In the genomic region with DNA sequence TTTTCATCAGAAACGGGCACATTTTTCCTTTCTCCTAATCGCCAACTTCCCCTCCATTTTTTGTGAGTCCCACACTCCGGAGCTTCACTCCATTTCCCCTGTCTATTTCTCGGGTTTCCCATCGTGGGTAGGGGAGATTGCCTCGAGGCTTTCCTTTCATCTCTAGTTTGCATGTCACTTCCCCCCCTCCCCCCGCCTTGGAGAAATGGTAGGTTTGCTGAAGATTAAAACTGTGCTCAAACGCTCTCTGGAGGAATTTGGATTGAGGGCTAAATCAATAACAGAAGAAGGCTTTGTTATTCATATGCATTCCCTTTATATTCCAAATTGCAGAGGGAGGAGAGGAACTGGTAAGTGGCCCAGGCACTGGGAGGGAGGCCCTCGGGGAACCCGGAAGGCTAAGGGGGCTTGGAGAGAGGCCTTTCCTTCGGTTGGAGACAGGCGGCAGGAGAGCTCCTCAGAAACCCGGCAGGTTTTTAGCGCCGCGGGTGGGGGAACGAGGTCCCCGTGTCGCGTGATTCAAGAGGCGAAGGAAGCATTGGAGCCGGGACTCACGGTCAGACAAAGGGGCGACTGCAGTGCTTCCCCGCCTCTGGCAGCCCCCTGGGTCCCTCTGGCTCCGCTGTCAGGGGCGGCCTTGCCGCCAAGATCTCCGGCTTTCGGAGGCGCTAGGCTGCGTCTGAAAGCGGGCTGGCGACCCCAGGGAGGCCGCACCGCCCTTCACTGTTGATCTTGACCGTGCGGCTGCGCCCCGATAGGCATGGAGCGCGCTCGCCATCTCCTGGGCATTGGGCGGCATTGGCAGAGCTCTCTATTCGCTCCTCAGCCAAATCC, we compare ENCODE assay signal across 1 cellular context.
TF ChIP-seq lines count a peak whose summit lies in the region.

No MANE protein-coding gene starts in this region.

TF ChIP-seq in HepG2, 621 proteins besides CTCF, POLR2A, EP300 and RAD21 (continued from another document and continues in another):
- TF ChIP-seq ZNF709 (CRISPR knock-in tag; IDR thresholded peaks at IDR 0.05) (peak; percentile 26; the same call in 1 of the 2 replicates), SP2 (CRISPR knock-in tag; IDR thresholded peaks at IDR 0.05) (no peak), ZFY (CRISPR knock-in tag; IDR thresholded peaks at IDR 0.05) (no peak; the same call in 1 of the 2 replicates), HNF4A (CRISPR knock-in tag; IDR thresholded peaks at IDR 0.05) (no peak), FOXJ3 (CRISPR knock-in tag; IDR thresholded peaks at IDR 0.05; ENCODE audit: borderline replicate concordance) (no peak), SP140L (CRISPR knock-in tag; IDR thresholded peaks at IDR 0.05; ENCODE audit: borderline replicate concordance) (no peak), GATAD1 (CRISPR knock-in tag; IDR thresholded peaks at IDR 0.05) (peak; percentile 58), GZF1 (CRISPR knock-in tag; IDR thresholded peaks at IDR 0.05) (no peak), SP4 (CRISPR knock-in tag; IDR thresholded peaks at IDR 0.05) (no peak), BRD4 (CRISPR knock-in tag; IDR thresholded peaks at IDR 0.05) (no peak), GTF3A (CRISPR knock-in tag; conservative IDR thresholded peaks at IDR 0.05) (no peak), RXRB (CRISPR knock-in tag; IDR thresholded peaks at IDR 0.05; ENCODE audit: borderline replicate concordance) (peak; percentile 41; the same call in 1 of the 2 replicates), YEATS2 (CRISPR knock-in tag; IDR thresholded peaks at IDR 0.05; ENCODE audit: borderline replicate concordance) (0 out of 2 replicates have a peak, but pooled peaks have one; percentile 21), CBX1 (IDR thresholded peaks at IDR 0.05; ENCODE audit: low read depth) (peak; percentile 25), ARNTL (CRISPR knock-in tag; IDR thresholded peaks at IDR 0.05) (no peak), TMF1 (CRISPR knock-in tag; IDR thresholded peaks at IDR 0.05; ENCODE audit: low read depth) (no peak), CENPT (CRISPR knock-in tag; IDR thresholded peaks at IDR 0.05; ENCODE audit: low read depth) (no peak), ZNF615 (CRISPR knock-in tag; IDR thresholded peaks at IDR 0.05; ENCODE audit: borderline replicate concordance) (no peak)
- TF ChIP-seq, protein P1, sequence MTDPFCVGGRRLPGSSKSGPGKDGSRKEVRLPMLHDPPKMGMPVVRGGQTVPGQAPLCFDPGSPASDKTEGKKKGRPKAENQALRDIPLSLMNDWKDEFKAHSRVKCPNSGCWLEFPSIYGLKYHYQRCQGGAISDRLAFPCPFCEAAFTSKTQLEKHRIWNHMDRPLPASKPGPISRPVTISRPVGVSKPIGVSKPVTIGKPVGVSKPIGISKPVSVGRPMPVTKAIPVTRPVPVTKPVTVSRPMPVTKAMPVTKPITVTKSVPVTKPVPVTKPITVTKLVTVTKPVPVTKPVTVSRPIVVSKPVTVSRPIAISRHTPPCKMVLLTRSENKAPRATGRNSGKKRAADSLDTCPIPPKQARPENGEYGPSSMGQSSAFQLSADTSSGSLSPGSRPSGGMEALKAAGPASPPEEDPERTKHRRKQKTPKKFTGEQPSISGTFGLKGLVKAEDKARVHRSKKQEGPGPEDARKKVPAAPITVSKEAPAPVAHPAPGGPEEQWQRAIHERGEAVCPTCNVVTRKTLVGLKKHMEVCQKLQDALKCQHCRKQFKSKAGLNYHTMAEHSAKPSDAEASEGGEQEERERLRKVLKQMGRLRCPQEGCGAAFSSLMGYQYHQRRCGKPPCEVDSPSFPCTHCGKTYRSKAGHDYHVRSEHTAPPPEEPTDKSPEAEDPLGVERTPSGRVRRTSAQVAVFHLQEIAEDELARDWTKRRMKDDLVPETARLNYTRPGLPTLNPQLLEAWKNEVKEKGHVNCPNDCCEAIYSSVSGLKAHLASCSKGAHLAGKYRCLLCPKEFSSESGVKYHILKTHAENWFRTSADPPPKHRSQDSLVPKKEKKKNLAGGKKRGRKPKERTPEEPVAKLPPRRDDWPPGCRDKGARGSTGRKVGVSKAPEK (CRISPR knock-in tag; IDR thresholded peaks at IDR 0.05; ENCODE audit: borderline replicate concordance): peak; percentile 72; the same call in 1 of the 2 replicates
- TF ChIP-seq, protein P2, sequence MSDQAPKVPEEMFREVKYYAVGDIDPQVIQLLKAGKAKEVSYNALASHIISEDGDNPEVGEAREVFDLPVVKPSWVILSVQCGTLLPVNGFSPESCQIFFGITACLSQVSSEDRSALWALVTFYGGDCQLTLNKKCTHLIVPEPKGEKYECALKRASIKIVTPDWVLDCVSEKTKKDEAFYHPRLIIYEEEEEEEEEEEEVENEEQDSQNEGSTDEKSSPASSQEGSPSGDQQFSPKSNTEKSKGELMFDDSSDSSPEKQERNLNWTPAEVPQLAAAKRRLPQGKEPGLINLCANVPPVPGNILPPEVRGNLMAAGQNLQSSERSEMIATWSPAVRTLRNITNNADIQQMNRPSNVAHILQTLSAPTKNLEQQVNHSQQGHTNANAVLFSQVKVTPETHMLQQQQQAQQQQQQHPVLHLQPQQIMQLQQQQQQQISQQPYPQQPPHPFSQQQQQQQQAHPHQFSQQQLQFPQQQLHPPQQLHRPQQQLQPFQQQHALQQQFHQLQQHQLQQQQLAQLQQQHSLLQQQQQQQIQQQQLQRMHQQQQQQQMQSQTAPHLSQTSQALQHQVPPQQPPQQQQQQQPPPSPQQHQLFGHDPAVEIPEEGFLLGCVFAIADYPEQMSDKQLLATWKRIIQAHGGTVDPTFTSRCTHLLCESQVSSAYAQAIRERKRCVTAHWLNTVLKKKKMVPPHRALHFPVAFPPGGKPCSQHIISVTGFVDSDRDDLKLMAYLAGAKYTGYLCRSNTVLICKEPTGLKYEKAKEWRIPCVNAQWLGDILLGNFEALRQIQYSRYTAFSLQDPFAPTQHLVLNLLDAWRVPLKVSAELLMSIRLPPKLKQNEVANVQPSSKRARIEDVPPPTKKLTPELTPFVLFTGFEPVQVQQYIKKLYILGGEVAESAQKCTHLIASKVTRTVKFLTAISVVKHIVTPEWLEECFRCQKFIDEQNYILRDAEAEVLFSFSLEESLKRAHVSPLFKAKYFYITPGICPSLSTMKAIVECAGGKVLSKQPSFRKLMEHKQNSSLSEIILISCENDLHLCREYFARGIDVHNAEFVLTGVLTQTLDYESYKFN (CRISPR knock-in tag; conservative IDR thresholded peaks at IDR 0.05): no peak
- TF ChIP-seq, protein P3, sequence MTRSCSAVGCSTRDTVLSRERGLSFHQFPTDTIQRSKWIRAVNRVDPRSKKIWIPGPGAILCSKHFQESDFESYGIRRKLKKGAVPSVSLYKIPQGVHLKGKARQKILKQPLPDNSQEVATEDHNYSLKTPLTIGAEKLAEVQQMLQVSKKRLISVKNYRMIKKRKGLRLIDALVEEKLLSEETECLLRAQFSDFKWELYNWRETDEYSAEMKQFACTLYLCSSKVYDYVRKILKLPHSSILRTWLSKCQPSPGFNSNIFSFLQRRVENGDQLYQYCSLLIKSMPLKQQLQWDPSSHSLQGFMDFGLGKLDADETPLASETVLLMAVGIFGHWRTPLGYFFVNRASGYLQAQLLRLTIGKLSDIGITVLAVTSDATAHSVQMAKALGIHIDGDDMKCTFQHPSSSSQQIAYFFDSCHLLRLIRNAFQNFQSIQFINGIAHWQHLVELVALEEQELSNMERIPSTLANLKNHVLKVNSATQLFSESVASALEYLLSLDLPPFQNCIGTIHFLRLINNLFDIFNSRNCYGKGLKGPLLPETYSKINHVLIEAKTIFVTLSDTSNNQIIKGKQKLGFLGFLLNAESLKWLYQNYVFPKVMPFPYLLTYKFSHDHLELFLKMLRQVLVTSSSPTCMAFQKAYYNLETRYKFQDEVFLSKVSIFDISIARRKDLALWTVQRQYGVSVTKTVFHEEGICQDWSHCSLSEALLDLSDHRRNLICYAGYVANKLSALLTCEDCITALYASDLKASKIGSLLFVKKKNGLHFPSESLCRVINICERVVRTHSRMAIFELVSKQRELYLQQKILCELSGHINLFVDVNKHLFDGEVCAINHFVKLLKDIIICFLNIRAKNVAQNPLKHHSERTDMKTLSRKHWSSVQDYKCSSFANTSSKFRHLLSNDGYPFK (CRISPR knock-in tag; IDR thresholded peaks at IDR 0.05; ENCODE audit: borderline replicate concordance): no peak; the same call in 1 of the 2 replicates
- TF ChIP-seq, protein P4, sequence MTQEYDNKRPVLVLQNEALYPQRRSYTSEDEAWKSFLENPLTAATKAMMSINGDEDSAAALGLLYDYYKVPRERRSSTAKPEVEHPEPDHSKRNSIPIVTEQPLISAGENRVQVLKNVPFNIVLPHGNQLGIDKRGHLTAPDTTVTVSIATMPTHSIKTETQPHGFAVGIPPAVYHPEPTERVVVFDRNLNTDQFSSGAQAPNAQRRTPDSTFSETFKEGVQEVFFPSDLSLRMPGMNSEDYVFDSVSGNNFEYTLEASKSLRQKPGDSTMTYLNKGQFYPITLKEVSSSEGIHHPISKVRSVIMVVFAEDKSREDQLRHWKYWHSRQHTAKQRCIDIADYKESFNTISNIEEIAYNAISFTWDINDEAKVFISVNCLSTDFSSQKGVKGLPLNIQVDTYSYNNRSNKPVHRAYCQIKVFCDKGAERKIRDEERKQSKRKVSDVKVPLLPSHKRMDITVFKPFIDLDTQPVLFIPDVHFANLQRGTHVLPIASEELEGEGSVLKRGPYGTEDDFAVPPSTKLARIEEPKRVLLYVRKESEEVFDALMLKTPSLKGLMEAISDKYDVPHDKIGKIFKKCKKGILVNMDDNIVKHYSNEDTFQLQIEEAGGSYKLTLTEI (CRISPR knock-in tag; conservative IDR thresholded peaks at IDR 0.05): no peak
- TF ChIP-seq, protein P5, sequence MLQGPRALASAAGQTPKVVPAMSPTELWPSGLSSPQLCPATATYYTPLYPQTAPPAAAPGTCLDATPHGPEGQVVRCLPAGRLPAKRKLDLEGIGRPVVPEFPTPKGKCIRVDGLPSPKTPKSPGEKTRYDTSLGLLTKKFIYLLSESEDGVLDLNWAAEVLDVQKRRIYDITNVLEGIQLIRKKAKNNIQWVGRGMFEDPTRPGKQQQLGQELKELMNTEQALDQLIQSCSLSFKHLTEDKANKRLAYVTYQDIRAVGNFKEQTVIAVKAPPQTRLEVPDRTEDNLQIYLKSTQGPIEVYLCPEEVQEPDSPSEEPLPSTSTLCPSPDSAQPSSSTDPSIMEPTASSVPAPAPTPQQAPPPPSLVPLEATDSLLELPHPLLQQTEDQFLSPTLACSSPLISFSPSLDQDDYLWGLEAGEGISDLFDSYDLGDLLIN (CRISPR knock-in tag; IDR thresholded peaks at IDR 0.05; ENCODE audit: borderline replicate concordance): no peak
- TF ChIP-seq, protein P6, sequence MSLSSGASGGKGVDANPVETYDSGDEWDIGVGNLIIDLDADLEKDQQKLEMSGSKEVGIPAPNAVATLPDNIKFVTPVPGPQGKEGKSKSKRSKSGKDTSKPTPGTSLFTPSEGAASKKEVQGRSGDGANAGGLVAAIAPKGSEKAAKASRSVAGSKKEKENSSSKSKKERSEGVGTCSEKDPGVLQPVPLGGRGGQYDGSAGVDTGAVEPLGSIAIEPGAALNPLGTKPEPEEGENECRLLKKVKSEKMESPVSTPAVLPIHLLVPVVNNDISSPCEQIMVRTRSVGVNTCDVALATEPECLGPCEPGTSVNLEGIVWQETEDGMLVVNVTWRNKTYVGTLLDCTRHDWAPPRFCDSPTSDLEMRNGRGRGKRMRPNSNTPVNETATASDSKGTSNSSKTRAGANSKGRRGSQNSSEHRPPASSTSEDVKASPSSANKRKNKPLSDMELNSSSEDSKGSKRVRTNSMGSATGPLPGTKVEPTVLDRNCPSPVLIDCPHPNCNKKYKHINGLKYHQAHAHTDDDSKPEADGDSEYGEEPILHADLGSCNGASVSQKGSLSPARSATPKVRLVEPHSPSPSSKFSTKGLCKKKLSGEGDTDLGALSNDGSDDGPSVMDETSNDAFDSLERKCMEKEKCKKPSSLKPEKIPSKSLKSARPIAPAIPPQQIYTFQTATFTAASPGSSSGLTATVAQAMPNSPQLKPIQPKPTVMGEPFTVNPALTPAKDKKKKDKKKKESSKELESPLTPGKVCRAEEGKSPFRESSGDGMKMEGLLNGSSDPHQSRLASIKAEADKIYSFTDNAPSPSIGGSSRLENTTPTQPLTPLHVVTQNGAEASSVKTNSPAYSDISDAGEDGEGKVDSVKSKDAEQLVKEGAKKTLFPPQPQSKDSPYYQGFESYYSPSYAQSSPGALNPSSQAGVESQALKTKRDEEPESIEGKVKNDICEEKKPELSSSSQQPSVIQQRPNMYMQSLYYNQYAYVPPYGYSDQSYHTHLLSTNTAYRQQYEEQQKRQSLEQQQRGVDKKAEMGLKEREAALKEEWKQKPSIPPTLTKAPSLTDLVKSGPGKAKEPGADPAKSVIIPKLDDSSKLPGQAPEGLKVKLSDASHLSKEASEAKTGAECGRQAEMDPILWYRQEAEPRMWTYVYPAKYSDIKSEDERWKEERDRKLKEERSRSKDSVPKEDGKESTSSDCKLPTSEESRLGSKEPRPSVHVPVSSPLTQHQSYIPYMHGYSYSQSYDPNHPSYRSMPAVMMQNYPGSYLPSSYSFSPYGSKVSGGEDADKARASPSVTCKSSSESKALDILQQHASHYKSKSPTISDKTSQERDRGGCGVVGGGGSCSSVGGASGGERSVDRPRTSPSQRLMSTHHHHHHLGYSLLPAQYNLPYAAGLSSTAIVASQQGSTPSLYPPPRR (CRISPR knock-in tag; IDR thresholded peaks at IDR 0.05; ENCODE audit: borderline replicate concordance): no peak
- TF ChIP-seq, protein P7, sequence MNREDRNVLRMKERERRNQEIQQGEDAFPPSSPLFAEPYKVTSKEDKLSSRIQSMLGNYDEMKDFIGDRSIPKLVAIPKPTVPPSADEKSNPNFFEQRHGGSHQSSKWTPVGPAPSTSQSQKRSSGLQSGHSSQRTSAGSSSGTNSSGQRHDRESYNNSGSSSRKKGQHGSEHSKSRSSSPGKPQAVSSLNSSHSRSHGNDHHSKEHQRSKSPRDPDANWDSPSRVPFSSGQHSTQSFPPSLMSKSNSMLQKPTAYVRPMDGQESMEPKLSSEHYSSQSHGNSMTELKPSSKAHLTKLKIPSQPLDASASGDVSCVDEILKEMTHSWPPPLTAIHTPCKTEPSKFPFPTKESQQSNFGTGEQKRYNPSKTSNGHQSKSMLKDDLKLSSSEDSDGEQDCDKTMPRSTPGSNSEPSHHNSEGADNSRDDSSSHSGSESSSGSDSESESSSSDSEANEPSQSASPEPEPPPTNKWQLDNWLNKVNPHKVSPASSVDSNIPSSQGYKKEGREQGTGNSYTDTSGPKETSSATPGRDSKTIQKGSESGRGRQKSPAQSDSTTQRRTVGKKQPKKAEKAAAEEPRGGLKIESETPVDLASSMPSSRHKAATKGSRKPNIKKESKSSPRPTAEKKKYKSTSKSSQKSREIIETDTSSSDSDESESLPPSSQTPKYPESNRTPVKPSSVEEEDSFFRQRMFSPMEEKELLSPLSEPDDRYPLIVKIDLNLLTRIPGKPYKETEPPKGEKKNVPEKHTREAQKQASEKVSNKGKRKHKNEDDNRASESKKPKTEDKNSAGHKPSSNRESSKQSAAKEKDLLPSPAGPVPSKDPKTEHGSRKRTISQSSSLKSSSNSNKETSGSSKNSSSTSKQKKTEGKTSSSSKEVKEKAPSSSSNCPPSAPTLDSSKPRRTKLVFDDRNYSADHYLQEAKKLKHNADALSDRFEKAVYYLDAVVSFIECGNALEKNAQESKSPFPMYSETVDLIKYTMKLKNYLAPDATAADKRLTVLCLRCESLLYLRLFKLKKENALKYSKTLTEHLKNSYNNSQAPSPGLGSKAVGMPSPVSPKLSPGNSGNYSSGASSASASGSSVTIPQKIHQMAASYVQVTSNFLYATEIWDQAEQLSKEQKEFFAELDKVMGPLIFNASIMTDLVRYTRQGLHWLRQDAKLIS (CRISPR knock-in tag; IDR thresholded peaks at IDR 0.05): no peak
- TF ChIP-seq, protein P8, sequence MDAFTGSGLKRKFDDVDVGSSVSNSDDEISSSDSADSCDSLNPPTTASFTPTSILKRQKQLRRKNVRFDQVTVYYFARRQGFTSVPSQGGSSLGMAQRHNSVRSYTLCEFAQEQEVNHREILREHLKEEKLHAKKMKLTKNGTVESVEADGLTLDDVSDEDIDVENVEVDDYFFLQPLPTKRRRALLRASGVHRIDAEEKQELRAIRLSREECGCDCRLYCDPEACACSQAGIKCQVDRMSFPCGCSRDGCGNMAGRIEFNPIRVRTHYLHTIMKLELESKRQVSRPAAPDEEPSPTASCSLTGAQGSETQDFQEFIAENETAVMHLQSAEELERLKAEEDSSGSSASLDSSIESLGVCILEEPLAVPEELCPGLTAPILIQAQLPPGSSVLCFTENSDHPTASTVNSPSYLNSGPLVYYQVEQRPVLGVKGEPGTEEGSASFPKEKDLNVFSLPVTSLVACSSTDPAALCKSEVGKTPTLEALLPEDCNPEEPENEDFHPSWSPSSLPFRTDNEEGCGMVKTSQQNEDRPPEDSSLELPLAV (CRISPR knock-in tag; conservative IDR thresholded peaks at IDR 0.05; ENCODE audit: low read depth): no peak
